ENCODE assay signal across 24 cellular contexts in the genomic region with DNA sequence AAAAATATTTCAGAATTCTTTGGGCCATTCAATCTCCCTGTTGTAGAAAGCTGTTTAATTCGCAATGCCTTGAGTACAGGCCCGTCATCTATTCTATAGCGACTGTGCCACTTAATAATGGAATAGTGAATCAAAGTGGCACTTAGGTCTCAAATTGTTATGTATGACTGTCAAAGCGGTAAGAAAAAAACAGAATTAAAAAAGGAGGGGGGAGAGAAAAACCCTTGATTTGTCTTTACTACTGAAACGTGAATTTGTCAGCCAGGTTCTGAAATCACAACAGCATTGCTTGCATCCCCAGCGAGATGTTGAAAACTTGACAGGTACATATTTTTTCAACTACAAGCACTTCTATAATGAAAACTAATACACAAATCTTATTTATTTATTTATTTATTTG.
"Had no signal": no experiment of that assay in that cellular context is flagged by ENCODE, and none has a peak within 500 bp of the region (broad histone marks: within the 10 kb centered on the region; RNA-seq: fewer than 3 reads in every experiment).

No MANE protein-coding gene starts in this region.

- H3K27ac ChIP-seq: coronary artery, dorsolateral prefrontal cortex, esophagus muscularis mucosa, foreskin keratinocyte, gastroesophageal sphincter, heart left ventricle, hepatocyte, left lung, lower lobe of right lung had no signal

- H3K36me3 ChIP-seq: esophagus muscularis mucosa, gastroesophageal sphincter, heart left ventricle, left lung, lower lobe of right lung had no signal

- H3K4me3 ChIP-seq: coronary artery, dorsolateral prefrontal cortex, esophagus muscularis mucosa, gastroesophageal sphincter, heart left ventricle, hepatocyte, left lung, lower lobe of right lung, mucosa of descending colon had no signal

- H3K4me2 ChIP-seq: hepatocyte had no signal

- FAIRE-seq: endothelial cell of umbilical vein, kidney had no signal

- H2AFZ ChIP-seq: hepatocyte had no signal

- DNase-seq: dermis blood vessel endothelial cell; dorsolateral prefrontal cortex; effector CD4-positive, alpha-beta T cell; effector memory CD4-positive, alpha-beta T cell; foreskin keratinocyte; heart left ventricle; hypothalamus; immature natural killer cell; islet precursor cell; kidney; kidney glomerular epithelial cell; left cardiac atrium; left lung; left ventricle myocardium superior; lower lobe of right lung; mesenchymal stem cell; mucosa of descending colon; naive B cell; naive thymus-derived CD8-positive, alpha-beta T cell had no signal

- H3K27me3 ChIP-seq: dorsolateral prefrontal cortex, esophagus muscularis mucosa, foreskin keratinocyte, gastroesophageal sphincter, heart left ventricle, hepatocyte, left lung had no signal

- H3K79me2 ChIP-seq: hepatocyte had no signal

- H3K9me3 ChIP-seq: esophagus muscularis mucosa, gastroesophageal sphincter, heart left ventricle, left lung, lower lobe of right lung, mucosa of descending colon had no signal
